In genomic region chr2:37615808-37616673, GRCh38 we compare ENCODE assay signal across 9 cellular contexts. TPM values are rescaled to one million over a fixed set of nuclear protein-coding genes. Genes with fewer than 3 reads are reported as not detected.
A peak's percentile ranks its signal among the peaks of the same experiment; 100 is the strongest.
DNase-seq lines count a peak whose midpoint lies in the region; ATAC-seq and TF ChIP-seq lines count a peak whose summit lies in the region.
"Had no signal": no experiment of that assay in that cellular context is flagged by ENCODE, and none has a peak within 500 bp of the region (broad histone marks: within the 10 kb centered on the region; RNA-seq: fewer than 3 reads in every experiment).

No MANE protein-coding gene starts in this region.

- ATAC-seq in GM18867 (IDR thresholded peaks at IDR 0.05; ENCODE audit: unreplicated experiment) (peak; percentile 43), GM21529 (IDR thresholded peaks at IDR 0.05; ENCODE audit: unreplicated experiment) (no peak)

- H3K27me3 ChIP-seq in neutrophil = no peaks in the 10 kb centered on the region
- H3K27me3 ChIP-seq in ovary = no peaks in the 10 kb centered on the region
- H3K27me3 ChIP-seq: adrenal gland had no signal

- intact Hi-C loops in ovary (cut with DNase I) = loop anchor here in 1 of 4 donors (10.0 kb wide), 1 partner anchor 219 kb away; no protein-coding TSS in a partner anchor

- peak overlapping the region; percentile 68 for H3K4me3 ChIP-seq in neutrophil (ENCODE audit: low read depth in 1 of 2, low read length in 1 of 2)
- no peak overlapping the region for H3K4me3 ChIP-seq in ovary
- H3K4me3 ChIP-seq: adrenal gland had no signal

- H3K9me3 ChIP-seq in neutrophil (no peaks in the 10 kb centered on the region), ovary (no peaks in the 10 kb centered on the region)
- H3K9me3 ChIP-seq: adrenal gland had no signal

- peak overlapping the region; percentile 45 for H3K4me3 Mint-ChIP-seq in activated naive CD8-positive, alpha-beta T cell

- no peak for TF ChIP-seq EP300 in ovary (IDR thresholded peaks at IDR 0.05)

- peak overlapping the region; percentile 89 for H3K27ac Mint-ChIP-seq in activated naive CD8-positive, alpha-beta T cell

- peak overlapping the region; percentile 98 for H3K27ac ChIP-seq in neutrophil
- H3K27ac ChIP-seq in ovary = no peak overlapping the region

- TF ChIP-seq POLR2A in ovary (IDR thresholded peaks at IDR 0.05) = no peak

- peak; percentile 65 to 79 for DNase-seq in NOMO-1 (lab: John Stamatoyannopoulos, UW; ENCODE audit: unreplicated experiment in 2 of 2)
- no peak for DNase-seq in NCI-H2029 treated with DMSO at 0.1 percent for 48 hours (lab: John Stamatoyannopoulos, UW)
- DNase-seq in NCI-H1930 (lab: John Stamatoyannopoulos, UW) = no peak
- DNase-seq in ovary = no peak

- H3K4me1 ChIP-seq in neutrophil (ENCODE audit: control insufficient read depth in 1 of 2, insufficient read depth in 1 of 2, low read depth in 1 of 2, low read length in 1 of 2) (peaks cover 50 to 54% of the 10 kb centered on the region in 2 experiments), ovary (ENCODE audit: insufficient read depth) (peaks cover 16% of the 10 kb centered on the region)

- peaks cover 52% of the 10 kb centered on the region for H3K4me1 Mint-ChIP-seq in activated naive CD8-positive, alpha-beta T cell (ENCODE audit: low read depth)

- H3K9me3 Mint-ChIP-seq in activated naive CD8-positive, alpha-beta T cell (ENCODE audit: low read depth) = no peaks in the 10 kb centered on the region

- H3K36me3 Mint-ChIP-seq in activated naive CD8-positive, alpha-beta T cell = peaks cover 4% of the 10 kb centered on the region

- TF ChIP-seq CTCF in neutrophil (IDR thresholded peaks at IDR 0.05) (no peak), ovary (IDR thresholded peaks at IDR 0.05) (no peak)

- WGBS in ovary, 3 donors = 64 to 73% (median 72%) methylated on average over 6 of the region's 6 CpGs

- no peaks in the 10 kb centered on the region for H3K36me3 ChIP-seq in neutrophil
- H3K36me3 ChIP-seq in ovary = no peaks in the 10 kb centered on the region
- H3K36me3 ChIP-seq: adrenal gland had no signal

- H3K27me3 Mint-ChIP-seq in activated naive CD8-positive, alpha-beta T cell = no peaks in the 10 kb centered on the region

RNA-seq across cellular contexts. Expression of gene CDC42EP3, which starts 55.4 kb away (rescaled TPM):
- 10 to 100 TPM; 12.0 to 82.7 (median 22.3) TPM for total RNA-seq in ovary
- 10 to 100 TPM; 27.6 to 40.3 TPM for polyA plus RNA-seq in ovary

Comparison
In these comparisons a context has a peak if more than half of its experiments do, and no peak if none do; other contexts are left out.
1. DNase-seq: peak in NOMO-1 (2 of 2); none in NCI-H2029 treated with DMSO at 0.1 percent for 48 hours (single experiment), NCI-H1930 (0 of 2) and ovary (0 of 5).